ENCODE assay signal across 10 cellular contexts in genomic region chr10:110600487-110601101, GRCh38. TPM values are rescaled to one million over a fixed set of nuclear protein-coding genes. Genes with fewer than 3 reads are reported as not detected.
DNase-seq lines count a peak whose midpoint lies in the region; ATAC-seq, FAIRE-seq and TF ChIP-seq lines count a peak whose summit lies in the region.
"Had no signal": no experiment of that assay in that cellular context is flagged by ENCODE, and none has a peak within 500 bp of the region (broad histone marks: within the 10 kb centered on the region; RNA-seq: fewer than 3 reads in every experiment).

No MANE protein-coding gene starts in this region.

- peak in 1 of 4 experiments; percentile 11 for TF ChIP-seq CTCF in uterus (IDR thresholded peaks at IDR 0.05)

- H3K36me3 ChIP-seq in uterus: no peaks in the 10 kb centered on the region

- H3K4me3 ChIP-seq in uterus: no peak overlapping the region

- H3K9me3 ChIP-seq in uterus: no peaks in the 10 kb centered on the region
- H3K9me3 ChIP-seq: neutrophil had no signal

- FAIRE-seq in colon (lab: Jason Lieb, UNC): peak; percentile 77

- peak; percentile 66 for ATAC-seq in HG03095 (IDR thresholded peaks at IDR 0.05; ENCODE audit: unreplicated experiment)
- ATAC-seq in HG03039 (IDR thresholded peaks at IDR 0.05; ENCODE audit: unreplicated experiment): no peak

- intact Hi-C loops in uterus (cut with DNase I; ENCODE audit: low total_unique reads): no loop called here

- no peaks in the 10 kb centered on the region for H3K27me3 ChIP-seq in uterus
- H3K27me3 ChIP-seq: neutrophil had no signal

- H3K27ac ChIP-seq in uterus: no peak overlapping the region
- H3K27ac ChIP-seq: neutrophil had no signal

- no peak for TF ChIP-seq POLR2A in uterus (IDR thresholded peaks at IDR 0.05)

- no peaks in the 10 kb centered on the region for H3K4me1 ChIP-seq in uterus

- peak; percentile 62 for DNase-seq in A172 (ENCODE audit: low spot score)
- peak; percentile 35 for DNase-seq in Daoy (ENCODE audit: low read depth)
- peak; percentile 83 for DNase-seq in OCI-M1 (lab: John Stamatoyannopoulos, UW)
- peak; percentile 68 for DNase-seq in myocyte (ENCODE audit: low read depth)
- no peak for DNase-seq in uterus

RNA-seq across cellular contexts. Expression of gene SMC3, which starts 33.1 kb away (rescaled TPM):
- total RNA-seq in A172 (2014; rRNA removed; shearing (Covaris generic)): 68.1 and 89.3 TPM in 2 replicates
- total RNA-seq in Daoy (2014; rRNA removed; shearing (Covaris generic)): 39.8 and 43.2 TPM in 2 replicates
- total RNA-seq in myocyte: 20.8 and 24.3 TPM in 2 replicates
- polyA plus RNA-seq in myocyte (2012): 9.0 TPM
- 10 to 100 TPM; 12.4 to 45.3 (median 39.3) TPM for total RNA-seq in uterus

RNA-seq across cellular contexts. Expression of gene RBM20, which starts 43.5 kb away (rescaled TPM):
- 0.24 and 0.46 TPM in 2 replicates for total RNA-seq in A172 (2014; rRNA removed; shearing (Covaris generic))
- 0.06 and 9.4 TPM in 2 replicates for total RNA-seq in Daoy (2014; rRNA removed; shearing (Covaris generic))
- total RNA-seq in myocyte: 2.6 and 3.0 TPM in 2 replicates
- 2.0 TPM for polyA plus RNA-seq in myocyte (2012)
- 1 to 10 TPM in 3 of 4 donors, under 1 TPM in 1; 0.88 to 3.8 (median 1.9) TPM for total RNA-seq in uterus
- polyA plus RNA-seq: IgD-negative memory B cell had no signal

Comparison
In these comparisons a context has a peak if more than half of its experiments do, and no peak if none do; other contexts are left out.
1. DNase-seq: peak in A172 (single experiment), Daoy (single experiment), OCI-M1 (single experiment) and myocyte (single experiment); none in uterus (0 of 2).